24 cellular contexts compared by ENCODE assay signal in the genomic region with DNA sequence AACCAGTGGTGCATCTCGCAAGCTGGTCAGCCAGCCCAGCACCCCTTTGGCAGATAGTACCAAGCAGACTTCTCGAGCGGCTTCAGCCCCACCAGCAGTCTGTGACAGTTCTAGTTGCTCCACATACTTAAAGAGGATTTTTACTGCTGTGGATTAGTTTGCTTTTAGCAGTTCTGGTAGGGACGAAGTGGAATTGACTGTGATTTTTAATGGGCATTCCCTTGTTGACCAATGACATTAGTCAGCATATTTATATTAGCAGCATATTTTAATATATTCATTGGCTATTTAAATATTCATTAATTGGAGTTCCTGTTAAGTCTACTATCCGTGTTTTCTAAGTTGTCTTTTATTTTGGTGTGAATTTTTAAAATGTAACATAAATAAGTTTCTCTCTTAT.
"Had no signal": no experiment of that assay in that cellular context is flagged by ENCODE, and none has a peak within 500 bp of the region (broad histone marks: within the 10 kb centered on the region; RNA-seq: fewer than 3 reads in every experiment).

No MANE protein-coding gene starts in this region.

- H3K4me3 ChIP-seq: coronary artery, dorsolateral prefrontal cortex, esophagus muscularis mucosa, gastrocnemius medialis, heart right ventricle, left lung, lower lobe of right lung, mucosa of descending colon had no signal

- H3K27me3 ChIP-seq: esophagus muscularis mucosa, gastrocnemius medialis, heart right ventricle, left lung had no signal

- DNase-seq: dermis blood vessel endothelial cell; dorsolateral prefrontal cortex; effector CD4-positive, alpha-beta T cell; effector memory CD4-positive, alpha-beta T cell; foreskin fibroblast; foreskin melanocyte; gastrocnemius medialis; glutamatergic neuron; head of caudate nucleus; heart right ventricle; hippocampal formation; left cardiac atrium; left lung; left ventricle myocardium superior; lower lobe of right lung; mesenchymal stem cell; mucosa of descending colon; naive B cell had no signal

- H3K4me1 ChIP-seq: esophagus muscularis mucosa, gastrocnemius medialis, heart right ventricle, left lung, lower lobe of right lung had no signal

- ATAC-seq: gastrocnemius medialis, heart right ventricle, left cardiac atrium, left lung, left ventricle myocardium superior, lower lobe of right lung, mucosa of descending colon had no signal

- H3K36me3 ChIP-seq: esophagus muscularis mucosa, gastrocnemius medialis, heart right ventricle, left lung, lower lobe of right lung had no signal

- H3K27ac ChIP-seq: coronary artery, dorsolateral prefrontal cortex, esophagus muscularis mucosa, gastrocnemius medialis, heart right ventricle, left lung, lower lobe of right lung had no signal

- FAIRE-seq: colon, endothelial cell of umbilical vein, islet of Langerhans, keratinocyte had no signal

- H3K9me3 ChIP-seq: esophagus muscularis mucosa, gastrocnemius medialis, left lung, lower lobe of right lung, mucosa of descending colon had no signal
